In the genomic region with DNA sequence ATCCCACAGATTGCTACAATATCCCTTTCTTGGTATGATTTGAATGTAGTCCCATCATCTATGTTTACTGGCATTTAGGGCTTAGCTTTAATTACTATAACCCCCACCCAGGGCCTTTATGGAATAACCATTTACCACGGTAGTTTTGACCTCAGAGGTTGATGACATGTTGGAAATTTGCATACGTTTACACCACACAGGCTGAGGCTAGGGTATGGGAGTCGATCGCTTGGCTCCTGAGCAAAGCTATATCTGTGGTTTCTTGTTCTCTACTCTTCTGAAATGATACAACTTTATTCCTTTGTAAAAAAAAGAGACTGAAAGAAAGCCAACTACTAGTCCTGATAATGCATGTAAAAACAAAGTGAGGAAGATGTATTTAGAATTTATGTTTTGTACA, we compare ENCODE assay signal across 29 cellular contexts.
"Had no signal": no experiment of that assay in that cellular context is flagged by ENCODE, and none has a peak within 500 bp of the region (broad histone marks: within the 10 kb centered on the region; RNA-seq: fewer than 3 reads in every experiment).

No MANE protein-coding gene starts in this region.

- H3K36me3 ChIP-seq: neural progenitor cell, ovary, right lobe of liver, sigmoid colon, suprapubic skin, tibial artery, transverse colon, upper lobe of right lung, uterus had no signal

- H3K9me3 Mint-ChIP-seq: neural progenitor cell; stimulated activated effector memory CD8-positive, alpha-beta T cell treated with anti-CD3 and anti-CD28 coated beads, Interleukin-12 subunit alpha, Interleukin-12 subunit beta, amount 100 ng/mL, for 72 hours had no signal

- H3K27ac ChIP-seq: neural progenitor cell, ovary, parathyroid adenoma, psoas muscle, right lobe of liver, sigmoid colon, suprapubic skin, testis, tibial artery, transverse colon, upper lobe of right lung, uterus had no signal

- ATAC-seq: natural killer cell; psoas muscle; right cardiac atrium; right lobe of liver; stimulated activated effector memory CD8-positive, alpha-beta T cell treated with anti-CD3 and anti-CD28 coated beads, Interleukin-12 subunit alpha, Interleukin-12 subunit beta, amount 100 ng/mL, for 72 hours; stimulated activated naive CD8-positive, alpha-beta T cell treated with anti-CD3 and anti-CD28 coated beads, Interleukin-15, amount 100 ng/mL, for 72 hours; stimulated activated naive CD8-positive, alpha-beta T cell treated with anti-CD3 and anti-CD28 coated beads, Interleukin-15, Interleukin-2, amounts not matched to agents 100 U/mL and 50 U/mL, for 24 hours; upper lobe of right lung had no signal

- H3K79me2 ChIP-seq: parathyroid adenoma had no signal

- H3K9me3 ChIP-seq: ovary, psoas muscle, right lobe of liver, sigmoid colon, suprapubic skin, testis, tibial artery, transverse colon, upper lobe of right lung, uterus had no signal

- H3K4me3 ChIP-seq: neural progenitor cell, ovary, psoas muscle, right lobe of liver, sigmoid colon, suprapubic skin, testis, tibial artery, transverse colon, upper lobe of right lung, uterus had no signal

- H2AFZ ChIP-seq: neural progenitor cell, parathyroid adenoma had no signal

- H3K27me3 ChIP-seq: neural progenitor cell, ovary, right lobe of liver, sigmoid colon, suprapubic skin, testis, tibial artery, transverse colon, upper lobe of right lung, uterus had no signal

- H3K4me3 Mint-ChIP-seq: natural killer cell; nephron; neural progenitor cell; stimulated activated effector memory CD8-positive, alpha-beta T cell treated with anti-CD3 and anti-CD28 coated beads, Interleukin-12 subunit alpha, Interleukin-12 subunit beta, amount 100 ng/mL, for 72 hours; stimulated activated naive CD8-positive, alpha-beta T cell treated with anti-CD3 and anti-CD28 coated beads, Interleukin-15, amount 100 ng/mL, for 72 hours; type B pancreatic cell had no signal

- H3K4me1 ChIP-seq: neural progenitor cell, parathyroid adenoma, psoas muscle, right lobe of liver, sigmoid colon, testis, uterus had no signal

- H3K4me2 ChIP-seq: neural progenitor cell had no signal

- H3K27ac Mint-ChIP-seq: natural killer cell; nephron; neural progenitor cell; progenitor cell of endocrine pancreas; stimulated activated effector memory CD8-positive, alpha-beta T cell treated with anti-CD3 and anti-CD28 coated beads, Interleukin-12 subunit alpha, Interleukin-12 subunit beta, amount 100 ng/mL, for 72 hours; stimulated activated naive CD8-positive, alpha-beta T cell treated with anti-CD3 and anti-CD28 coated beads, Interleukin-15, amount 100 ng/mL, for 72 hours; type B pancreatic cell had no signal

- DNase-seq: natural killer cell; occipital lobe; ovary; posterior cingulate gyrus; psoas muscle; right cardiac atrium; right lobe of liver; sigmoid colon; small intestine; stimulated activated CD4-positive, alpha-beta T cell treated with anti-CD3 and anti-CD28 coated beads, Interleukin-15, amount 100 ng/mL, for 24 hours; stimulated activated CD4-positive, alpha-beta T cell treated with anti-CD3 and anti-CD28 coated beads, Interleukin-2, amount 100 ng/mL, for 24 hours; stimulated activated CD4-positive, alpha-beta T cell treated with anti-CD3 and anti-CD28 coated beads, Interleukin-2, amount 100 ng/mL, for 48 hours; stimulated activated CD4-positive, alpha-beta T cell treated with anti-CD3 and anti-CD28 coated beads, Interleukin-4, amount 100 ng/mL, for 24 hours; stimulated activated naive CD4-positive, alpha-beta T cell; stimulated activated naive CD8-positive, alpha-beta T cell treated with anti-CD3 and anti-CD28 coated beads, Interleukin-15, amount 100 ng/mL, for 72 hours; stimulated activated naive CD8-positive, alpha-beta T cell treated with anti-CD3 and anti-CD28 coated beads, Interleukin-15, Interleukin-2, amounts not matched to agents 100 U/mL and 50 U/mL, for 24 hours; substantia nigra; testis; tibial artery; transverse colon; upper lobe of right lung; uterus had no signal

- H3K9ac ChIP-seq: neural progenitor cell, parathyroid adenoma had no signal

- H3K36me3 Mint-ChIP-seq: natural killer cell; neural progenitor cell; stimulated activated effector memory CD8-positive, alpha-beta T cell treated with anti-CD3 and anti-CD28 coated beads, Interleukin-12 subunit alpha, Interleukin-12 subunit beta, amount 100 ng/mL, for 72 hours; type B pancreatic cell had no signal

- H3K4me1 Mint-ChIP-seq: nephron had no signal

- H3K27me3 Mint-ChIP-seq: progenitor cell of endocrine pancreas; stimulated activated naive CD8-positive, alpha-beta T cell treated with anti-CD3 and anti-CD28 coated beads, Interleukin-15, amount 100 ng/mL, for 72 hours; type B pancreatic cell had no signal
